9 cellular contexts compared by ENCODE assay signal in the genomic region with DNA sequence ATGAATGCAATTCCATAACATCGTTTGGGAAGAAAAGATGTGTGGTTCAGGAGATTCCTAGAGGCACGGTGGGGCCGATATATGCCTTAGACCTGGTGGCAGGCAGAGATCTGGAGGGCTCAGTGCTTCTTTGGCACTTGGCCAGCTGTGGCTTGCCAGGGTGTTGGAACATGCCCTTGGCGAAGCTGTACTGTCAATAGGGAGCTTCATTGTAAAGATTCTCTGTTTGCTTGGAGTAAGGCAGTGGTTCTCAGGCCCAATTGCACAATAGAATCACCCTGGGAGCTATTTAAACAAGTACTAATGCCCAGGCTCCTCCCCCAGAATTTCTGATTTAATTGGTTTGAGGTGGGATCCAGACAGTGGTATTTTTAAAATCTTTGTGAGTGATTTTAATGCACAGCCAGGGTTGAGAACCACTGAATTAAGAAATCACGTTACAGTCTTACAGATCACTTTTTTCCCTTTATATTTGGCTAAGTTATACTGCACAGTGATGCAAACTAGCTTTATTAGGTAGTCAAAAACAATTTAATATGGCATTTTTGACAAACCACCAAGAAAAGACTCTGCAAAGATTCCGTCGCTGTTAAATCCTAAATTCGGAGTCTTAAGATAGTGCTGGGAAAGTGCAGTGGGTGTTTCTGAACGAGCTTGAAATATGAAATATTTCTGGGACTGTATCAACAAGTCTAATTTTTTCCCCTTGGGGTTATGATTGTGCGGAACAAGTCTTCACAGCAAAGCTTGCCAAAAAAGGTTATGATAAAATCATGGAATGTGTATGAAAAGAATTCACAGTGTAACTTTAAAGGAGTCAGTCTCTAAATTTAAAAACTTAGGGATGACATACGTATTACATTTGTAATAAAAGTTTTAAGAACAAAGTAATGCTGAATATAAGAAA.
DNase-seq lines count a peak whose midpoint lies in the region; ATAC-seq and TF ChIP-seq lines count a peak whose summit lies in the region.
"Had no signal": no experiment of that assay in that cellular context is flagged by ENCODE, and none has a peak within 500 bp of the region (broad histone marks: within the 10 kb centered on the region; RNA-seq: fewer than 3 reads in every experiment).

No MANE protein-coding gene starts in this region.

- no peak for ATAC-seq in HG02642 (IDR thresholded peaks at IDR 0.05; ENCODE audit: poor library complexity, unreplicated experiment)
- ATAC-seq in HG03045 (IDR thresholded peaks at IDR 0.05; ENCODE audit: unreplicated experiment), result no peak
- ATAC-seq: activated T-cell treated with anti-CD3 and anti-CD28 coated beads, Interleukin-2, amount 50 U/mL, for 4 hours had no signal

- H3K4me3 ChIP-seq in fibroblast of villous mesenchyme (ENCODE audit: low read depth, low read length), result no peak overlapping the region
- no peak overlapping the region for H3K4me3 ChIP-seq in retinal pigment epithelial cell (ENCODE audit: low read length)

- DNase-seq in GM04504 (ENCODE audit: low read depth) (peak; percentile 57), RPMI7951 (ENCODE audit: low read depth) (peak; percentile 39), fibroblast of villous mesenchyme (ENCODE audit: low read depth) (peak; percentile 89), retinal pigment epithelial cell (ENCODE audit: low read depth) (peak; percentile 38), T-helper 9 cell (no peak), T-helper 1 cell (no peak)
- DNase-seq: activated T-cell treated with anti-CD3 and anti-CD28 coated beads, Interleukin-2, amount 50 U/mL, for 4 hours had no signal

- no peak for TF ChIP-seq CTCF in fibroblast of villous mesenchyme (IDR thresholded peaks at IDR 0.05; ENCODE audit: insufficient read depth, low read depth, low read length)
- no peak for TF ChIP-seq CTCF in retinal pigment epithelial cell (conservative IDR thresholded peaks at IDR 0.05; ENCODE audit: low read depth, low read length)

Comparison
In these comparisons a context has a peak if more than half of its experiments do, and no peak if none do; other contexts are left out.
1. DNase-seq: peak in GM04504 (single experiment), RPMI7951 (single experiment), fibroblast of villous mesenchyme (single experiment) and retinal pigment epithelial cell (single experiment); none in T-helper 9 cell (single experiment) and T-helper 1 cell (0 of 5).